Comparison of ENCODE assay signal across 14 cellular contexts in genomic region chr2:28231110-28231621, GRCh38.
DNase-seq lines count a peak whose midpoint lies in the region; ATAC-seq and TF ChIP-seq lines count a peak whose summit lies in the region.
"Had no signal": no experiment of that assay in that cellular context is flagged by ENCODE, and none has a peak within 500 bp of the region (broad histone marks: within the 10 kb centered on the region; RNA-seq: fewer than 3 reads in every experiment).

No MANE protein-coding gene starts in this region.

- H3K27me3 Mint-ChIP-seq in stimulated activated memory B cell treated with anti-CD40 and anti-IgM and Interleukin-4, amounts not matched to agents 10 μg/mL and 1 μg/mL and 100 μg/mL, for 72 hours: no peaks in the 10 kb centered on the region

- H3K4me1 ChIP-seq in right atrium auricular region (peaks cover 0 to 16% of the 10 kb centered on the region in 2 donors), ascending aorta (peaks cover 7 to 19% of the 10 kb centered on the region in 2 donors), right cardiac atrium (ENCODE audit: control insufficient read depth, insufficient read depth, low read length) (peaks cover 6% of the 10 kb centered on the region)
- H3K4me1 ChIP-seq: spleen, thyroid gland had no signal

- no peaks in the 10 kb centered on the region for H3K9me3 Mint-ChIP-seq in stimulated activated memory B cell treated with anti-CD40 and anti-IgM and Interleukin-4, amounts not matched to agents 10 μg/mL and 1 μg/mL and 100 μg/mL, for 72 hours
- H3K9me3 Mint-ChIP-seq: neural crest cell had no signal

- intact Hi-C loops in Right ventricle myocardium inferior (cut with DNase I) (loop anchor here (10.0 kb wide), 1 partner anchor 164 kb away; the partner anchor contains the start of gene FOSL2), ascending aorta (cut with DNase I) (loop anchor here (5.0 kb wide), 1 partner anchor 529 kb away; no protein-coding TSS in a partner anchor), right cardiac atrium (cut with DNase I) (no loop called here)

- H3K36me3 ChIP-seq in right atrium auricular region: no peaks in the 10 kb centered on the region
- no peaks in the 10 kb centered on the region for H3K36me3 ChIP-seq in ascending aorta
- H3K36me3 ChIP-seq: thyroid gland had no signal

- ATAC-seq in Right ventricle myocardium inferior (peak; percentile 67), right cardiac atrium (peak; percentile 31 to 49), GM21526 (IDR thresholded peaks at IDR 0.05; ENCODE audit: low FRiP score, unreplicated experiment) (no peak)
- no peak for ATAC-seq in stimulated activated memory B cell treated with anti-CD40 and anti-IgM and Interleukin-4, amounts not matched to agents 10 μg/mL and 1 μg/mL and 100 μg/mL, for 72 hours

- H3K4me3 ChIP-seq in right atrium auricular region (no peak overlapping the region), ascending aorta (no peak overlapping the region), right cardiac atrium (ENCODE audit: low read length) (no peak overlapping the region), coronary artery (no peak overlapping the region)
- H3K4me3 ChIP-seq: spleen, thyroid gland had no signal

- no peak for DNase-seq in Right ventricle myocardium inferior (ENCODE audit: missing footprints)
- DNase-seq in right atrium auricular region (ENCODE audit: low spot score): no peak
- DNase-seq in ascending aorta (ENCODE audit: low spot score in 2 of 2): no peak
- DNase-seq in right cardiac atrium: no peak
- no peak for DNase-seq in coronary artery (ENCODE audit: low spot score)
- no peak for DNase-seq in substantia nigra (lab: John Stamatoyannopoulos, UW)
- DNase-seq: activated CD4-positive, alpha-beta T cell treated with anti-CD3 and anti-CD28 coated beads for 1 hour; effector CD4-positive, alpha-beta T cell; NCI-H2171 treated with DMSO at 0.1 percent for 48 hours; spleen; thyroid gland had no signal

- no peak for TF ChIP-seq CTCF in right atrium auricular region (IDR thresholded peaks at IDR 0.05)
- TF ChIP-seq CTCF in ascending aorta (IDR thresholded peaks at IDR 0.05): no peak
- TF ChIP-seq CTCF in coronary artery (IDR thresholded peaks at IDR 0.05): no peak

- H3K27me3 ChIP-seq in right atrium auricular region (no peaks in the 10 kb centered on the region), ascending aorta (no peaks in the 10 kb centered on the region), right cardiac atrium (ENCODE audit: control insufficient read depth, insufficient read depth) (no peaks in the 10 kb centered on the region)
- H3K27me3 ChIP-seq: spleen, thyroid gland had no signal

- H3K4me1 Mint-ChIP-seq in stimulated activated memory B cell treated with anti-CD40 and anti-IgM and Interleukin-4, amounts not matched to agents 10 μg/mL and 1 μg/mL and 100 μg/mL, for 72 hours: no peaks in the 10 kb centered on the region
- H3K4me1 Mint-ChIP-seq: neural crest cell had no signal

- no peak overlapping the region for H3K27ac Mint-ChIP-seq in stimulated activated memory B cell treated with anti-CD40 and anti-IgM and Interleukin-4, amounts not matched to agents 10 μg/mL and 1 μg/mL and 100 μg/mL, for 72 hours

- H3K4me3 Mint-ChIP-seq in stimulated activated memory B cell treated with anti-CD40 and anti-IgM and Interleukin-4, amounts not matched to agents 10 μg/mL and 1 μg/mL and 100 μg/mL, for 72 hours: no peak overlapping the region
- H3K4me3 Mint-ChIP-seq: neural crest cell had no signal

- WGBS in right cardiac atrium: 54% methylated on average over 4 of the region's 4 CpGs

- peaks cover 38% of the 10 kb centered on the region for H3K36me3 Mint-ChIP-seq in stimulated activated memory B cell treated with anti-CD40 and anti-IgM and Interleukin-4, amounts not matched to agents 10 μg/mL and 1 μg/mL and 100 μg/mL, for 72 hours

- H3K27ac ChIP-seq in right atrium auricular region: peak overlapping the region in 1 of 2 donors; percentile 28
- peak overlapping the region; percentile 13 to 16 for H3K27ac ChIP-seq in ascending aorta
- no peak overlapping the region for H3K27ac ChIP-seq in right cardiac atrium (ENCODE audit: low read length)
- H3K27ac ChIP-seq in coronary artery: no peak overlapping the region
- H3K27ac ChIP-seq in substantia nigra (ENCODE audit: low read depth, low read length, poor library complexity, severe bottlenecking): no peak overlapping the region
- H3K27ac ChIP-seq: spleen, thyroid gland had no signal

- H3K9me3 ChIP-seq in right atrium auricular region: no peaks in the 10 kb centered on the region
- H3K9me3 ChIP-seq in ascending aorta: no peaks in the 10 kb centered on the region
- no peaks in the 10 kb centered on the region for H3K9me3 ChIP-seq in right cardiac atrium (ENCODE audit: control insufficient read depth, low read length)
- H3K9me3 ChIP-seq: spleen, thyroid gland had no signal

Comparison
In these comparisons a context has a peak if more than half of its experiments do, and no peak if none do; other contexts are left out.
1. intact Hi-C loops: an anchor here in Right ventricle myocardium inferior (10.0 kb wide) and ascending aorta (5.0 kb wide); none called in right cardiac atrium.
2. ATAC-seq: peak in Right ventricle myocardium inferior (single experiment) and right cardiac atrium (2 of 2); none in GM21526 (single experiment) and stimulated activated memory B cell treated with anti-CD40 and anti-IgM and Interleukin-4, amounts not matched to agents 10 μg/mL and 1 μg/mL and 100 μg/mL, for 72 hours (single experiment).
3. H3K27ac ChIP-seq: peak in ascending aorta (2 of 2); none in right cardiac atrium (single experiment), coronary artery (0 of 2) and substantia nigra (single experiment).